ENCODE assay signal across 1 cellular context in genomic region chr17:4950757-4951204, GRCh38.
TF ChIP-seq lines count a peak whose summit lies in the region.

Gene ENO3, plus strand, starts transcription at chr17:4951119. Its CDS starts 711 bp downstream, at chr17:4951830.

TF ChIP-seq in HepG2, 621 proteins besides CTCF, POLR2A, EP300 and RAD21 (continued from another document and continues in another):
- peak; percentile 80; the same call in 1 of the 2 replicates for TF ChIP-seq HNF4G (IDR thresholded peaks at IDR 0.05; ENCODE audit: borderline replicate concordance, low read depth, low read length)
- no peak for TF ChIP-seq HNF4G (CRISPR knock-in tag; IDR thresholded peaks at IDR 0.05; ENCODE audit: borderline replicate concordance, low read depth)
- TF ChIP-seq ZNF143 (CRISPR knock-in tag; IDR thresholded peaks at IDR 0.05), result no peak
- no peak for TF ChIP-seq ZNF512B (CRISPR knock-in tag; IDR thresholded peaks at IDR 0.05; ENCODE audit: borderline replicate concordance)
- no peak for TF ChIP-seq PAWR (CRISPR knock-in tag; IDR thresholded peaks at IDR 0.05; ENCODE audit: borderline replicate concordance)
- TF ChIP-seq ZNF503 (CRISPR knock-in tag; IDR thresholded peaks at IDR 0.05), result no peak
- TF ChIP-seq REPIN1 (CRISPR knock-in tag; IDR thresholded peaks at IDR 0.05; ENCODE audit: borderline replicate concordance, low read depth), result peak; percentile 30; the same call in 1 of the 2 replicates
- TF ChIP-seq HHEX (CRISPR knock-in tag; IDR thresholded peaks at IDR 0.05), result no peak
- TF ChIP-seq SIX4 (CRISPR knock-in tag; IDR thresholded peaks at IDR 0.05), result peak; percentile 92
- TF ChIP-seq RBM39 (IDR thresholded peaks at IDR 0.05; ENCODE audit: low read depth, low read length, poor library complexity, severe bottlenecking), result no peak
- no peak for TF ChIP-seq MLLT10 (CRISPR knock-in tag; IDR thresholded peaks at IDR 0.05)
- no peak for TF ChIP-seq RAD51 (IDR thresholded peaks at IDR 0.05; ENCODE audit: borderline replicate concordance)
- TF ChIP-seq FOXP1 (IDR thresholded peaks at IDR 0.05), result no peak
- no peak for TF ChIP-seq FOXP1 (CRISPR knock-in tag; IDR thresholded peaks at IDR 0.05)
- TF ChIP-seq MAFG (CRISPR knock-in tag; IDR thresholded peaks at IDR 0.05), result no peak
- no peak for TF ChIP-seq MEIS2 (CRISPR knock-in tag; IDR thresholded peaks at IDR 0.05)
- TF ChIP-seq ZNF580 (CRISPR knock-in tag; IDR thresholded peaks at IDR 0.05; ENCODE audit: borderline replicate concordance, low read depth), result no peak
- TF ChIP-seq THAP8 (CRISPR knock-in tag; IDR thresholded peaks at IDR 0.05; ENCODE audit: borderline replicate concordance), result no peak
- TF ChIP-seq ZNF232 (CRISPR knock-in tag; IDR thresholded peaks at IDR 0.05; ENCODE audit: borderline replicate concordance), result no peak
- TF ChIP-seq HOXA7 (CRISPR knock-in tag; IDR thresholded peaks at IDR 0.05), result no peak
- no peak for TF ChIP-seq SMARCC2 (IDR thresholded peaks at IDR 0.05)
- peak in 1 of 2 experiments; percentile 25; a peak in 1 of 4 replicates for TF ChIP-seq HMGXB4 (CRISPR knock-in tag; IDR thresholded peaks at IDR 0.05; ENCODE audit: borderline replicate concordance in 1 of 2, low read depth in 1 of 2)
- no peak for TF ChIP-seq IRF2 (CRISPR knock-in tag; IDR thresholded peaks at IDR 0.05)
- peak; percentile 66 for TF ChIP-seq PHF21A (CRISPR knock-in tag; IDR thresholded peaks at IDR 0.05)
- no peak for TF ChIP-seq CSRNP1 (CRISPR knock-in tag; IDR thresholded peaks at IDR 0.05)
- TF ChIP-seq ONECUT2 (CRISPR knock-in tag; IDR thresholded peaks at IDR 0.05), result no peak
- TF ChIP-seq DZIP1 (CRISPR knock-in tag; IDR thresholded peaks at IDR 0.05), result no peak
- no peak for TF ChIP-seq HCFC1 (IDR thresholded peaks at IDR 0.05; ENCODE audit: low read depth, low read length)
- TF ChIP-seq ZNF256 (CRISPR knock-in tag; conservative IDR thresholded peaks at IDR 0.05), result no peak
- TF ChIP-seq SRSF4 (IDR thresholded peaks at IDR 0.05; ENCODE audit: low read depth, low read length, poor library complexity, severe bottlenecking), result no peak
- no peak for TF ChIP-seq ZFP62 (CRISPR knock-in tag; IDR thresholded peaks at IDR 0.05)
- no peak for TF ChIP-seq ZKSCAN1 (IDR thresholded peaks at IDR 0.05; ENCODE audit: low read length)
- no peak for TF ChIP-seq ZBTB38 (CRISPR knock-in tag; IDR thresholded peaks at IDR 0.05)
- TF ChIP-seq ZNF749 (CRISPR knock-in tag; IDR thresholded peaks at IDR 0.05; ENCODE audit: borderline replicate concordance), result no peak
- TF ChIP-seq ZNF644 (CRISPR knock-in tag; IDR thresholded peaks at IDR 0.05; ENCODE audit: low read depth), result no peak
- TF ChIP-seq SIX1 (CRISPR knock-in tag; IDR thresholded peaks at IDR 0.05; ENCODE audit: borderline replicate concordance), result peak; percentile 87
- TF ChIP-seq NRL (CRISPR knock-in tag; IDR thresholded peaks at IDR 0.05; ENCODE audit: borderline replicate concordance), result no peak
- TF ChIP-seq MZF1 (CRISPR knock-in tag; IDR thresholded peaks at IDR 0.05; ENCODE audit: borderline replicate concordance), result no peak
- TF ChIP-seq ZNF234 (CRISPR knock-in tag; conservative IDR thresholded peaks at IDR 0.05), result no peak
- TF ChIP-seq ZNF589 (CRISPR knock-in tag; conservative IDR thresholded peaks at IDR 0.05), result no peak
- no peak for TF ChIP-seq FIP1L1 (IDR thresholded peaks at IDR 0.05; ENCODE audit: borderline replicate concordance, insufficient read depth, low read depth, low read length)
- no peak for TF ChIP-seq HOMEZ (CRISPR knock-in tag; IDR thresholded peaks at IDR 0.05; ENCODE audit: low read depth)
- no peak for TF ChIP-seq SPEN (CRISPR knock-in tag; IDR thresholded peaks at IDR 0.05; ENCODE audit: low read depth)
- TF ChIP-seq ZNF646 (CRISPR knock-in tag; IDR thresholded peaks at IDR 0.05), result no peak
- TF ChIP-seq MED13 (CRISPR knock-in tag; IDR thresholded peaks at IDR 0.05), result no peak
